1 cellular context compared by ENCODE assay signal in the genomic region with DNA sequence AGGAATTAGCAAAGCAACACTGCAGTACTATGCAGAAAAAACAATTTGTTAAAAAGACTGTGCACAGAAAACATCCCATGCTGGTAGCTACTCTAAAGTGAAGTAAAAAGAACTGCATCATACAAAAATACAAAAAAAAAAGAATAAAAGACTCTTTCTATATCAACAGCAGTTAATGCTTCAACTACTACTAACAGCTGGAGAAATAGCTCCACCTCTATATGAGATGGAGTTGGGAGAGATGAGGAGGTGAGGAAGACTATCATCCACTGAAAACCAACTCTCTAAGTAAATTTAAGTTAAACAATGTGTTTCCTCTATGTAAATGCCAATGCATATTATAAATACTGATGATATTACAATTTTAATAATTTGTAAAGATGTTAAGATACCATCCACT.
TF ChIP-seq lines count a peak whose summit lies in the region.

No MANE protein-coding gene starts in this region.

TF ChIP-seq in GM23338, 12 proteins besides CTCF, POLR2A, EP300 and RAD21 (continued from another document):
- no peak for TF ChIP-seq ZNF462 (CRISPR knock-in tag; IDR thresholded peaks at IDR 0.05)
- TF ChIP-seq REST (IDR thresholded peaks at IDR 0.05; ENCODE audit: unreplicated experiment): no peak
